In the genomic region with DNA sequence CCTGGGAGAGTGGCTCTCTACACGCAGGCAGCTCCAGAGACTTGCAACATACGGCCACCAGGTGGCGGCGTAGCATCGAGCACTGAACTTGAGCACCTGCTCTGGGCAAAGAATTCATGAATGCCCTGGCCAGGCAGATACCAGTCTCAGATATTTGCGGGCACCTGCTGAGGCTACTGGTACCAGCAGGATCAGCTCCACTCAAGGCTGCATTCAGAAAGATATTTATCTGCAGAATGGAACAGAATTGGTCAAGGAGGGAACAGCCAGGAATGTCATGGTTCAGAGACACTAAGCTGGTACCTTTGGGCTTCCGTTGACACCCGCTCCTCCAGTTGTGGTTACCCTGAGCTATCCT, we compare ENCODE assay signal across 9 cellular contexts. TPM values are rescaled to one million over a fixed set of nuclear protein-coding genes. Genes with fewer than 3 reads are reported as not detected.
A peak's percentile ranks its signal among the peaks of the same experiment; 100 is the strongest.
DNase-seq lines count a peak whose midpoint lies in the region; ATAC-seq and TF ChIP-seq lines count a peak whose summit lies in the region.
"Had no signal": no experiment of that assay in that cellular context is flagged by ENCODE, and none has a peak within 500 bp of the region (broad histone marks: within the 10 kb centered on the region; RNA-seq: fewer than 3 reads in every experiment).

No MANE protein-coding gene starts in this region.

- H3K27me3 Mint-ChIP-seq in activated naive CD4-positive, alpha-beta T cell treated with anti-CD3 and anti-CD28 coated beads for 36 hours (ENCODE audit: low read depth), result no peaks in the 10 kb centered on the region

- H3K36me3 Mint-ChIP-seq in activated naive CD4-positive, alpha-beta T cell treated with anti-CD3 and anti-CD28 coated beads for 36 hours (ENCODE audit: low read depth), result no peaks in the 10 kb centered on the region

- ATAC-seq in GM21825 (IDR thresholded peaks at IDR 0.05; ENCODE audit: unreplicated experiment) (peak; percentile 73), SK-N-SH treated with all-trans-retinoic acid at 6 μM for 48 hours (peak; percentile 98)

- DNase-seq in D341Med (ENCODE audit: low spot score), result peak; percentile 86
- DNase-seq in MV-4-11 (lab: John Stamatoyannopoulos, UW), result peak; percentile 50
- DNase-seq in activated naive CD4-positive, alpha-beta T cell treated with anti-CD3 and anti-CD28 coated beads for 36 hours, result peak; percentile 90
- DNase-seq in glomerular visceral epithelial cell (ENCODE audit: extremely low spot score), result peak; percentile 82
- peak; percentile 75 to 98 (median 90) for DNase-seq in posterior cingulate gyrus
- DNase-seq in ureter (ENCODE audit: low spot score), result peak; percentile 83

- H3K9me3 Mint-ChIP-seq in activated naive CD4-positive, alpha-beta T cell treated with anti-CD3 and anti-CD28 coated beads for 36 hours, result no peaks in the 10 kb centered on the region

- H3K4me3 Mint-ChIP-seq in activated naive CD4-positive, alpha-beta T cell treated with anti-CD3 and anti-CD28 coated beads for 36 hours, result no peak overlapping the region

- H3K4me1 Mint-ChIP-seq in activated naive CD4-positive, alpha-beta T cell treated with anti-CD3 and anti-CD28 coated beads for 36 hours (ENCODE audit: low read depth), result no peaks in the 10 kb centered on the region

- intact Hi-C loops in activated naive CD4-positive, alpha-beta T cell treated with anti-CD3 and anti-CD28 coated beads for 36 hours (cut with micrococcal nuclease), result loop anchor here (1.0 to 5.0 kb wide), 7 partner anchors 54 to 554 kb away; no protein-coding TSS in a partner anchor
- intact Hi-C loops in posterior cingulate gyrus (cut with DNase I), result loop anchor here (1.0 to 5.0 kb wide), 4 partner anchors 56 to 356 kb away; no protein-coding TSS in a partner anchor

- H3K27ac Mint-ChIP-seq in activated naive CD4-positive, alpha-beta T cell treated with anti-CD3 and anti-CD28 coated beads for 36 hours, result no peak overlapping the region

- CTCF ChIA-PET in activated naive CD4-positive, alpha-beta T cell treated with anti-CD3 and anti-CD28 coated beads for 36 hours (lab: Charles Lee), result interaction anchor here (0.6 to 7.5 kb wide), 49 partner anchors 9 to 563 kb away, joined by 3 to 72 read pairs (median 5); a partner anchor contains a TSS

TF ChIP-seq in SK-N-SH treated with all-trans-retinoic acid at 6 μM for 48 hours, 23 proteins besides CTCF, POLR2A, EP300 and RAD21:
- peak; percentile 83; the same call in 1 of the 2 replicates for TF ChIP-seq SNAI2 (CRISPR knock-in tag; IDR thresholded peaks at IDR 0.05)
- TF ChIP-seq, protein P1, sequence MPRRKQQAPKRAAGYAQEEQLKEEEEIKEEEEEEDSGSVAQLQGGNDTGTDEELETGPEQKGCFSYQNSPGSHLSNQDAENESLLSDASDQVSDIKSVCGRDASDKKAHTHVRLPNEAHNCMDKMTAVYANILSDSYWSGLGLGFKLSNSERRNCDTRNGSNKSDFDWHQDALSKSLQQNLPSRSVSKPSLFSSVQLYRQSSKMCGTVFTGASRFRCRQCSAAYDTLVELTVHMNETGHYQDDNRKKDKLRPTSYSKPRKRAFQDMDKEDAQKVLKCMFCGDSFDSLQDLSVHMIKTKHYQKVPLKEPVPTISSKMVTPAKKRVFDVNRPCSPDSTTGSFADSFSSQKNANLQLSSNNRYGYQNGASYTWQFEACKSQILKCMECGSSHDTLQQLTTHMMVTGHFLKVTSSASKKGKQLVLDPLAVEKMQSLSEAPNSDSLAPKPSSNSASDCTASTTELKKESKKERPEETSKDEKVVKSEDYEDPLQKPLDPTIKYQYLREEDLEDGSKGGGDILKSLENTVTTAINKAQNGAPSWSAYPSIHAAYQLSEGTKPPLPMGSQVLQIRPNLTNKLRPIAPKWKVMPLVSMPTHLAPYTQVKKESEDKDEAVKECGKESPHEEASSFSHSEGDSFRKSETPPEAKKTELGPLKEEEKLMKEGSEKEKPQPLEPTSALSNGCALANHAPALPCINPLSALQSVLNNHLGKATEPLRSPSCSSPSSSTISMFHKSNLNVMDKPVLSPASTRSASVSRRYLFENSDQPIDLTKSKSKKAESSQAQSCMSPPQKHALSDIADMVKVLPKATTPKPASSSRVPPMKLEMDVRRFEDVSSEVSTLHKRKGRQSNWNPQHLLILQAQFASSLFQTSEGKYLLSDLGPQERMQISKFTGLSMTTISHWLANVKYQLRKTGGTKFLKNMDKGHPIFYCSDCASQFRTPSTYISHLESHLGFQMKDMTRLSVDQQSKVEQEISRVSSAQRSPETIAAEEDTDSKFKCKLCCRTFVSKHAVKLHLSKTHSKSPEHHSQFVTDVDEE (CRISPR knock-in tag; IDR thresholded peaks at IDR 0.05), result no peak

RNA-seq across cellular contexts. Expression of a gene that starts 10.8 kb away (rescaled TPM):
- 10 to 100 TPM; 38.8 to 41.2 TPM for total RNA-seq in activated naive CD4-positive, alpha-beta T cell treated with anti-CD3 and anti-CD28 coated beads for 36 hours
- 33.4 TPM for total RNA-seq in ureter

RNA-seq across cellular contexts. Expression of a gene that starts 24.6 kb away (rescaled TPM):
- total RNA-seq in activated naive CD4-positive, alpha-beta T cell treated with anti-CD3 and anti-CD28 coated beads for 36 hours, result under 1 TPM; 0.14 to 0.17 TPM
- total RNA-seq in ureter, result 0.13 TPM

RNA-seq across cellular contexts. Expression of a gene that starts 36.2 kb away (rescaled TPM):
- not detected for total RNA-seq in activated naive CD4-positive, alpha-beta T cell treated with anti-CD3 and anti-CD28 coated beads for 36 hours
- not detected for total RNA-seq in ureter

RNA-seq across cellular contexts. Expression of a gene that starts 46.0 kb away (rescaled TPM):
- not detected for total RNA-seq in activated naive CD4-positive, alpha-beta T cell treated with anti-CD3 and anti-CD28 coated beads for 36 hours
- total RNA-seq in ureter, result not detected
- total RNA-seq: T-helper 2 cell treated with Interferon-gamma antibody and Interleukin-4, amounts not matched to agents 100 ng/mL and 5 ng/mL, for 36 hours had no signal

Comparison
In these comparisons a context has a peak if more than half of its experiments do, and no peak if none do; other contexts are left out.
1. Peak in every context shown above with its lines: DNase-seq and ATAC-seq.